ENCODE assay signal across 19 cellular contexts in genomic region chr7:140448781-140449180, GRCh38. TPM values are rescaled to one million over a fixed set of nuclear protein-coding genes. Genes with fewer than 3 reads are reported as not detected.
"Had no signal": no experiment of that assay in that cellular context is flagged by ENCODE, and none has a peak within 500 bp of the region (broad histone marks: within the 10 kb centered on the region; RNA-seq: fewer than 3 reads in every experiment).

No MANE protein-coding gene starts in this region.

- H3K27ac ChIP-seq: coronary artery, esophagus muscularis mucosa, gastrocnemius medialis, right atrium auricular region had no signal

- DNase-seq: effector CD4-positive, alpha-beta T cell; gastrocnemius medialis; islet precursor cell; mammary epithelial cell; mucosa of descending colon; naive thymus-derived CD8-positive, alpha-beta T cell; small intestine; stimulated activated CD4-positive, alpha-beta T cell treated with anti-CD3 and anti-CD28 coated beads, Interleukin-12 subunit alpha, Interleukin-12 subunit beta, amount 100 ng/mL, for 4 hours; stimulated activated naive CD4-positive, alpha-beta T cell; trophoblast cell had no signal

- H3K4me1 ChIP-seq: esophagus muscularis mucosa, gastrocnemius medialis, right atrium auricular region had no signal

- H3K27me3 Mint-ChIP-seq: naive thymus-derived CD8-positive, alpha-beta T cell had no signal

- H3K27me3 ChIP-seq: esophagus muscularis mucosa, gastrocnemius medialis, right atrium auricular region had no signal

- H3K9me3 ChIP-seq: esophagus muscularis mucosa, gastrocnemius medialis, mucosa of descending colon, right atrium auricular region had no signal

- H3K4me3 ChIP-seq: coronary artery, esophagus muscularis mucosa, gastrocnemius medialis, mucosa of descending colon, right atrium auricular region had no signal

- ATAC-seq: gastrocnemius medialis; left lobe of liver; mucosa of descending colon; naive thymus-derived CD8-positive, alpha-beta T cell had no signal

- H3K4me3 Mint-ChIP-seq: naive thymus-derived CD8-positive, alpha-beta T cell had no signal

- H3K9me3 Mint-ChIP-seq: naive thymus-derived CD8-positive, alpha-beta T cell had no signal

RNA-seq across cellular contexts. Expression of gene RAB19, which starts 44.9 kb away (rescaled TPM):
- total RNA-seq: cerebellum, esophagus muscularis mucosa, fibroblast of villous mesenchyme, gastrocnemius medialis, left lobe of liver, osteocyte, posterior vena cava, right atrium auricular region had no signal
- polyA plus RNA-seq: neural cell had no signal
